ENCODE assay signal across 3 cellular contexts in the genomic region with DNA sequence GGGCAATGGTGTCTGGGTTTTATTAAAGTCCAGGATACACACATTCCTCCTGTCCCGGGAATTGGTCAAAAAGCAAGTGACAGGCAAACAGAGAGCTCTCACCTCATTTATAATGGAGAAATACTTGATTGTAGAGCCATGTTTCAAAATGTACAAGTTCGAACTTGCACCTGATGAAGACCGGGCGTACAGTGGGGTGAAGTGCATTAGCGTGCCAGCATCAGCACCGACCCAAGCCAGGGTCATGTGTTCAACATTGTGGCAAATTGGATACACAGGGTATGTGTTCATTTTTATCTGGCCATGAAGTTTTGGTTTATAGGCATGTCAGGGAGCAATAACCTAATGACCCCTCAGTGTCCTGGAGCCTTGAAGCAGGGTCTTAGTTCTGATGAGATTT.
"Had no signal": no experiment of that assay in that cellular context is flagged by ENCODE, and none has a peak within 500 bp of the region (broad histone marks: within the 10 kb centered on the region; RNA-seq: fewer than 3 reads in every experiment).

No MANE protein-coding gene starts in this region.

- ATAC-seq: GM12878 had no signal

- H3K4me3 ChIP-seq: GM12878 had no signal

- DNase-seq: GDM1, GF-D8 had no signal
